Comparison of ENCODE assay signal across 8 cellular contexts in genomic region chr1:45326627-45327591, GRCh38. TPM values are rescaled to one million over a fixed set of nuclear protein-coding genes. Genes with fewer than 3 reads are reported as not detected.
DNase-seq lines count a peak whose midpoint lies in the region; ATAC-seq and TF ChIP-seq lines count a peak whose summit lies in the region.

TSS of gene HPDL (plus strand) at chr1:45326895. CDS start at chr1:45327149, 254 bp downstream.

- ATAC-seq in HG02852 (IDR thresholded peaks at IDR 0.05; ENCODE audit: unreplicated experiment), result no peak
- ATAC-seq in GM21619 (IDR thresholded peaks at IDR 0.05; ENCODE audit: unreplicated experiment), result no peak

- H3K4me1 Mint-ChIP-seq in T-helper 2 cell treated with Interferon-gamma antibody and Interleukin-4, amounts not matched to agents 5 μg/mL and 100 μg/mL, for 36 hours (ENCODE audit: low read depth), result peaks cover 6% of the 10 kb centered on the region
- H3K4me1 Mint-ChIP-seq in brain, result peaks cover 27% of the 10 kb centered on the region

- no peaks in the 10 kb centered on the region for H3K9me3 Mint-ChIP-seq in T-helper 2 cell treated with Interferon-gamma antibody and Interleukin-4, amounts not matched to agents 5 μg/mL and 100 μg/mL, for 36 hours
- H3K9me3 Mint-ChIP-seq in brain, result peaks cover 0 to 7% (median 0%) of the 10 kb centered on the region in 5 experiments

- H3K4me3 Mint-ChIP-seq in T-helper 2 cell treated with Interferon-gamma antibody and Interleukin-4, amounts not matched to agents 5 μg/mL and 100 μg/mL, for 36 hours, result peak within 1 kb of the TSS; percentile 82
- peak within 1 kb of the TSS; percentile 52 to 86 (median 84) for H3K4me3 Mint-ChIP-seq in brain

- DNase-seq in GM12865 (ENCODE audit: low read depth) (peak; percentile 92), LoVo (ENCODE audit: low spot score) (peak; percentile 45), iPS-NIHi11 (ENCODE audit: low spot score) (peak; percentile 85)
- peak; percentile 59 for DNase-seq in T-helper 2 cell treated with Interferon-gamma antibody and Interleukin-4, amounts not matched to agents 5 μg/mL and 100 μg/mL, for 36 hours (ENCODE audit: low spot score)

- H3K27ac ChIP-seq in skin epidermis, result peak within 1 kb of the TSS in 6 of 21 experiments; percentile 2 to 66 (median 14)

- H3K27ac Mint-ChIP-seq in T-helper 2 cell treated with Interferon-gamma antibody and Interleukin-4, amounts not matched to agents 5 μg/mL and 100 μg/mL, for 36 hours, result peak within 1 kb of the TSS; percentile 60
- peak within 1 kb of the TSS in 4 of 5 experiments; percentile 80 to 93 (median 84) for H3K27ac Mint-ChIP-seq in brain

- H3K4me3 ChIP-seq in GM12865 (ENCODE audit: low read depth, low read length), result peak within 1 kb of the TSS; percentile 79
- peak within 1 kb of the TSS; percentile 36 to 53 (median 46) for H3K4me3 ChIP-seq in skin epidermis

- TF ChIP-seq CTCF in GM12865 (IDR thresholded peaks at IDR 0.05; ENCODE audit: insufficient read depth, low read depth, low read length, missing control alignments), result no peak
- TF ChIP-seq CTCF in brain (conservative IDR thresholded peaks at IDR 0.05), result no peak

- H3K27me3 Mint-ChIP-seq in T-helper 2 cell treated with Interferon-gamma antibody and Interleukin-4, amounts not matched to agents 5 μg/mL and 100 μg/mL, for 36 hours (ENCODE audit: low read depth), result peaks cover 4% of the 10 kb centered on the region
- H3K27me3 Mint-ChIP-seq in brain, result no peaks in the 10 kb centered on the region

- peaks cover 12% of the 10 kb centered on the region for H3K36me3 Mint-ChIP-seq in T-helper 2 cell treated with Interferon-gamma antibody and Interleukin-4, amounts not matched to agents 5 μg/mL and 100 μg/mL, for 36 hours (ENCODE audit: low read depth)
- peaks cover 10% of the 10 kb centered on the region for H3K36me3 Mint-ChIP-seq in brain

RNA-seq across cellular contexts. Expression of gene HPDL, which starts in this region (rescaled TPM):
- 9.4 TPM for polyA plus RNA-seq in brain (ENCODE audit: insufficient read depth, low read depth, low replicate concordance)
